ENCODE assay signal across 1 cellular context in genomic region chr16:4538386-4539235, GRCh38.
TF ChIP-seq lines count a peak whose summit lies in the region.

CDIP1 (minus strand) TSS chr16:4538773; CDS start chr16:4514130, 24,643 bp downstream.

TF ChIP-seq in HEK293, 187 proteins besides CTCF, POLR2A, EP300 and RAD21 (continued from another document):
- TF ChIP-seq ELK4 (IDR thresholded peaks at IDR 0.05; ENCODE audit: borderline replicate concordance, low read depth, low read length) = no peak
TF ChIP-seq in HEK293: peak in this region for 98.
